Comparison of ENCODE assay signal across 20 cellular contexts in genomic region chr1:221722254-221723017, GRCh38. TPM values are rescaled to one million over a fixed set of nuclear protein-coding genes. Genes with fewer than 3 reads are reported as not detected.
DNase-seq lines count a peak whose midpoint lies in the region; ATAC-seq, FAIRE-seq and TF ChIP-seq lines count a peak whose summit lies in the region.
"Had no signal": no experiment of that assay in that cellular context is flagged by ENCODE, and none has a peak within 500 bp of the region (broad histone marks: within the 10 kb centered on the region; RNA-seq: fewer than 3 reads in every experiment).

No MANE protein-coding gene starts in this region.

- peaks cover 30% of the 10 kb centered on the region for H3K79me2 ChIP-seq in K562 (ENCODE audit: control insufficient read depth, insufficient read depth, low read length)

- H3K4me1 Mint-ChIP-seq in activated T-cell treated with anti-CD3 and anti-CD28 coated beads, Interleukin-2, amount 50 U/mL, for 72 hours (ENCODE audit: low read depth) = peaks cover 55% of the 10 kb centered on the region

- H3K27me3 ChIP-seq in K562 (ENCODE audit: control insufficient read depth in 2 of 2, insufficient read depth in 2 of 2, low read length in 2 of 2) (no peaks in the 10 kb centered on the region), muscle layer of duodenum (ENCODE audit: low read depth, low read length) (no peaks in the 10 kb centered on the region), stomach smooth muscle (ENCODE audit: control insufficient read depth in 1 of 2, insufficient read depth in 2 of 2, low read length in 2 of 2) (no peaks in the 10 kb centered on the region), colonic mucosa (no peaks in the 10 kb centered on the region), ascending aorta (no peaks in the 10 kb centered on the region)
- H3K27me3 ChIP-seq: adrenal gland, BLaER1, neutrophil, sigmoid colon had no signal

- intact Hi-C loops in K562 (cut with micrococcal nuclease) = loop anchor here (1.0 to 2.0 kb wide), 2 partner anchors 14 to 20 kb away; partner anchors contain the start of gene DUSP10
- intact Hi-C loops in colonic mucosa (cut with DNase I) = no loop called here
- intact Hi-C loops in ascending aorta (cut with DNase I) = no loop called here

- DNase-seq in activated T-cell treated with anti-CD3 and anti-CD28 coated beads, Interleukin-2, amount 50 U/mL, for 72 hours = no peak
- no peak for DNase-seq in activated T-cell treated with anti-CD3 and anti-CD28 coated beads, Interleukin-2, amount 50 U/mL, for 48 hours
- DNase-seq in K562 (ENCODE audit: extremely low read depth in 1 of 4, low spot score in 3 of 4) (no peak), NCI-H1417 treated with DMSO at 0.1 percent for 48 hours (lab: John Stamatoyannopoulos, UW) (no peak), colonic mucosa (no peak), ascending aorta (ENCODE audit: low spot score in 2 of 2) (no peak)
- DNase-seq: activated effector memory CD4-positive, alpha-beta T cell treated with Interleukin-2 at 50 U/mL for 16 hours; adrenal gland; foreskin fibroblast; Kasumi-1; kidney glomerular epithelial cell; NCI-H1417; PC-3; sigmoid colon; stimulated activated CD4-positive, alpha-beta T cell treated with anti-CD3 and anti-CD28 coated beads, Interleukin-2, amount 100 ng/mL, for 24 hours had no signal

- TF ChIP-seq RAD21 in K562 (CRISPR knock-in tag; conservative IDR thresholded peaks at IDR 0.05 in 1 of 2, IDR thresholded peaks at IDR 0.05 in 1 of 2) = no peak; a peak in 1 of 4 replicates

- H4K20me1 ChIP-seq in K562 (replicated peaks; ENCODE audit: control insufficient read depth, insufficient read depth, low read length) = no peaks in the 10 kb centered on the region
- H4K20me1 ChIP-seq: BLaER1 had no signal

- H3K9me3 ChIP-seq in K562 (replicated peaks; ENCODE audit: control insufficient read depth, insufficient read depth, low read depth, low read length) (peaks cover 4% of the 10 kb centered on the region; the same call in 1 of the 2 replicates), muscle layer of duodenum (ENCODE audit: control insufficient read depth in 1 of 2, low read length in 2 of 2) (no peaks in the 10 kb centered on the region), stomach smooth muscle (ENCODE audit: control insufficient read depth in 2 of 2, low read length in 2 of 2) (no peaks in the 10 kb centered on the region), colonic mucosa (no peaks in the 10 kb centered on the region), ascending aorta (no peaks in the 10 kb centered on the region)
- H3K9me3 ChIP-seq: adrenal gland, neutrophil, sigmoid colon had no signal

- H3K9me3 Mint-ChIP-seq in activated T-cell treated with anti-CD3 and anti-CD28 coated beads, Interleukin-2, amount 50 U/mL, for 72 hours = peaks cover 4% of the 10 kb centered on the region in 2 donors

- TF ChIP-seq POLR2A in K562 (conservative IDR thresholded peaks at IDR 0.05) = no peak

- peak overlapping the region; percentile 76 for H3K27ac ChIP-seq in K562 (ENCODE audit: extremely low read depth, low read depth, low read length)
- H3K27ac ChIP-seq in muscle layer of duodenum (ENCODE audit: low read length) = peak overlapping the region; percentile 4
- H3K27ac ChIP-seq in stomach smooth muscle (ENCODE audit: low read length) = peak overlapping the region; percentile 18
- H3K27ac ChIP-seq in colonic mucosa = no peak overlapping the region
- no peak overlapping the region for H3K27ac ChIP-seq in ascending aorta
- H3K27ac ChIP-seq: adrenal gland, BLaER1, neutrophil had no signal

- peaks cover 0 to 74% of the 10 kb centered on the region in 2 experiments; a peak in 4 of 5 replicates for H3K4me1 ChIP-seq in K562 (replicated peaks in 1 of 2; ENCODE audit: control insufficient read depth in 2 of 2, insufficient read depth in 2 of 2, low read length in 2 of 2)
- peaks cover 16 to 62% of the 10 kb centered on the region in 2 donors for H3K4me1 ChIP-seq in muscle layer of duodenum (ENCODE audit: control insufficient read depth in 1 of 2, insufficient read depth in 2 of 2, low read length in 2 of 2)
- peaks cover 26% of the 10 kb centered on the region for H3K4me1 ChIP-seq in stomach smooth muscle (ENCODE audit: control insufficient read depth, insufficient read depth, low read length)
- H3K4me1 ChIP-seq in colonic mucosa = no peaks in the 10 kb centered on the region
- peaks cover 0 to 23% of the 10 kb centered on the region in 2 donors for H3K4me1 ChIP-seq in ascending aorta
- H3K4me1 ChIP-seq: BLaER1 had no signal

- H3K9me1 ChIP-seq in K562 (ENCODE audit: control insufficient read depth, insufficient read depth, low read length) = no peaks in the 10 kb centered on the region

- H3K4me3 ChIP-seq in K562 (no peak overlapping the region), muscle layer of duodenum (ENCODE audit: low read depth in 1 of 2, low read length in 2 of 2) (no peak overlapping the region), stomach smooth muscle (ENCODE audit: low read length in 2 of 2) (no peak overlapping the region), colonic mucosa (no peak overlapping the region), ascending aorta (no peak overlapping the region)
- H3K4me3 ChIP-seq: adrenal gland, BLaER1, sigmoid colon had no signal

- no peak for FAIRE-seq in K562 (lab: Jason Lieb, UNC)

- H3K4me3 Mint-ChIP-seq in activated T-cell treated with anti-CD3 and anti-CD28 coated beads, Interleukin-2, amount 50 U/mL, for 72 hours = peak overlapping the region in 1 of 2 donors; percentile 20
- H3K4me3 Mint-ChIP-seq: mesothelial cell of epicardium had no signal

- TF ChIP-seq EP300 in K562 (IDR thresholded peaks at IDR 0.05; ENCODE audit: low read length) = no peak

- POLR2A ChIA-PET in K562 (lab: Yijun Ruan, JAX) = interaction anchor here (1.1 to 1.5 kb wide), 3 partner anchors 8 to 20 kb away, joined by 5 to 6 read pairs (median 6); partner anchors contain the start of gene DUSP10

- ATAC-seq in activated T-cell treated with anti-CD3 and anti-CD28 coated beads, Interleukin-2, amount 50 U/mL, for 72 hours (replicated peaks in 1 of 2) = no peak
- ATAC-seq in K562 = peak; percentile 4; the same call in 1 of the 3 replicates
- ATAC-seq: PC-3 had no signal

- H3K36me3 ChIP-seq in K562 (ENCODE audit: control insufficient read depth, insufficient read depth, low read length) (peaks cover 5% of the 10 kb centered on the region; the same call in 2 of the 3 replicates), muscle layer of duodenum (ENCODE audit: control insufficient read depth in 1 of 2, insufficient read depth in 2 of 2, low read length in 2 of 2) (peaks cover 0 to 4% of the 10 kb centered on the region in 2 donors), stomach smooth muscle (ENCODE audit: control insufficient read depth in 2 of 2, insufficient read depth in 2 of 2, low read length in 2 of 2) (peaks cover 5 to 6% of the 10 kb centered on the region in 2 donors), colonic mucosa (no peaks in the 10 kb centered on the region), ascending aorta (no peaks in the 10 kb centered on the region)
- H3K36me3 ChIP-seq: adrenal gland, neutrophil, sigmoid colon had no signal

- H3K36me3 Mint-ChIP-seq in activated T-cell treated with anti-CD3 and anti-CD28 coated beads, Interleukin-2, amount 50 U/mL, for 72 hours (ENCODE audit: insufficient read depth in 2 of 2) = peaks cover 20 to 33% of the 10 kb centered on the region in 2 donors
- H3K36me3 Mint-ChIP-seq: mesothelial cell of epicardium had no signal

- H3K4me2 ChIP-seq in K562 (ENCODE audit: insufficient read depth, low read length) = peak overlapping the region; percentile 34
- H3K4me2 ChIP-seq: BLaER1 had no signal

- peak overlapping the region in 1 of 2 experiments; percentile 21; a peak in 1 of 4 replicates for H3K9ac ChIP-seq in K562 (ENCODE audit: insufficient read depth in 1 of 2, low read depth in 2 of 2, low read length in 2 of 2)
- no peak overlapping the region for H3K9ac ChIP-seq in stomach smooth muscle (ENCODE audit: low read length in 2 of 2)
- H3K9ac ChIP-seq in colonic mucosa (ENCODE audit: low read depth in 2 of 2, low read length in 2 of 2) = no peak overlapping the region
- H3K9ac ChIP-seq: BLaER1 had no signal

- H3K27ac Mint-ChIP-seq in activated T-cell treated with anti-CD3 and anti-CD28 coated beads, Interleukin-2, amount 50 U/mL, for 72 hours = peak overlapping the region; percentile 17
- H3K27ac Mint-ChIP-seq: mesothelial cell of epicardium had no signal

- in situ Hi-C loops in K562 (cut with MboI) = no loop called here

- H2AFZ ChIP-seq in K562 (ENCODE audit: low read depth, low read length) = no peak overlapping the region

- CTCF ChIA-PET in K562 (lab: Yijun Ruan, JAX; ENCODE audit: low intra/inter-chr PET ratio) = no interaction called here

- H3K27me3 Mint-ChIP-seq in activated T-cell treated with anti-CD3 and anti-CD28 coated beads, Interleukin-2, amount 50 U/mL, for 72 hours (ENCODE audit: low read depth) = no peaks in the 10 kb centered on the region

- BruUV-seq in K562 (replicated peaks; lab: Mats Ljungman, UMichigan) = TSS peak; percentile 38

- TF ChIP-seq CTCF in K562 (IDR thresholded peaks at IDR 0.05 in 2 of 3, conservative IDR thresholded peaks at IDR 0.05 in 1 of 3; ENCODE audit: insufficient read depth in 2 of 3, low read depth in 1 of 3, low read length in 3 of 3) = no peak
- TF ChIP-seq CTCF in colonic mucosa (IDR thresholded peaks at IDR 0.05) = no peak
- no peak for TF ChIP-seq CTCF in ascending aorta (IDR thresholded peaks at IDR 0.05)

- WGBS in K562 (ENCODE audit: insufficient coverage, low coverage, missing lambda C conversion rate) = 54% methylated on average over 3 of the region's 3 CpGs

RNA-seq across cellular contexts. Expression of gene DUSP10, which starts 19.5 kb away (rescaled TPM):
- 10 to 100 TPM; 14.3 TPM for total RNA-seq in activated T-cell treated with anti-CD3 and anti-CD28 coated beads, Interleukin-2, amount 50 U/mL, for 72 hours
- total RNA-seq in K562 (2011; cell fraction: chromatin; rRNA removed; ENCODE audit: low replicate concordance) = 5.0 and 6.0 TPM in 2 replicates
- total RNA-seq in K562 (2011; cell fraction: nucleolus; rRNA removed) = 3.9 and 4.0 TPM in 2 replicates
- 3.6 and 4.4 TPM in 2 replicates for total RNA-seq in K562 (2011; cell fraction: nucleoplasm; rRNA removed)
- total RNA-seq in K562 (2014; rRNA removed) = 6.6 and 7.3 TPM in 2 replicates
- total RNA-seq in K562 (2014; rRNA removed; fragmentation: Illumina TruSeq; extraction: Trizol) = 6.3 and 7.6 TPM in 2 replicates
- total RNA-seq in K562 (2015; rRNA removed; fragmentation: Illumina TruSeq; extraction: Trizol) = 7.0 and 7.8 TPM in 2 replicates
- total RNA-seq in K562 (2021) = 5.9 and 6.1 TPM in 2 replicates
- 1.7 and 3.1 TPM in 2 replicates for polyA plus RNA-seq in K562 (2011; rRNA removed)
- polyA plus RNA-seq in K562 (2011; cell fraction: cytosol; rRNA removed) = 3.6 and 4.4 TPM in 2 replicates
- 3.0 and 4.0 TPM in 2 replicates for polyA plus RNA-seq in K562 (2011; cell fraction: nucleus; rRNA removed)
- polyA plus RNA-seq in K562 (2012) = 5.8 and 10.6 TPM in 2 replicates
- 6.2 and 8.3 TPM in 2 replicates for polyA plus RNA-seq in K562 (2014; fragmentation: Illumina TruSeq; extraction: Trizol)
- 1 to 10 TPM; 3.8 to 5.5 TPM for polyA plus RNA-seq in K562 (2014; fragmentation: Nextera tagmentation; extraction: Ambion mirVana)
- 5.4 and 6.6 TPM in 2 replicates for polyA plus RNA-seq in K562 (2014; rRNA removed)
- polyA minus RNA-seq in K562 (2011; rRNA and poly(A)+ RNA removed) = 4.8 and 6.1 TPM in 2 replicates
- 1.0 and 1.4 TPM in 2 replicates for polyA minus RNA-seq in K562 (2011; cell fraction: cytosol; rRNA and poly(A)+ RNA removed)
- 4.8 and 8.7 TPM in 2 replicates for polyA minus RNA-seq in K562 (2011; cell fraction: nucleus; rRNA and poly(A)+ RNA removed)
- total RNA-seq in colonic mucosa = 1 to 10 TPM; 2.8 to 8.1 TPM
- 5.7 TPM for total RNA-seq in ascending aorta

Comparison
In these comparisons a context has a peak if more than half of its experiments do, and no peak if none do; other contexts are left out.
1. H3K27ac ChIP-seq: peak in K562 (single experiment), muscle layer of duodenum (single experiment) and stomach smooth muscle (single experiment); none in colonic mucosa (single experiment) and ascending aorta (0 of 2).